Comparison of ENCODE assay signal across 17 cellular contexts in the genomic region with DNA sequence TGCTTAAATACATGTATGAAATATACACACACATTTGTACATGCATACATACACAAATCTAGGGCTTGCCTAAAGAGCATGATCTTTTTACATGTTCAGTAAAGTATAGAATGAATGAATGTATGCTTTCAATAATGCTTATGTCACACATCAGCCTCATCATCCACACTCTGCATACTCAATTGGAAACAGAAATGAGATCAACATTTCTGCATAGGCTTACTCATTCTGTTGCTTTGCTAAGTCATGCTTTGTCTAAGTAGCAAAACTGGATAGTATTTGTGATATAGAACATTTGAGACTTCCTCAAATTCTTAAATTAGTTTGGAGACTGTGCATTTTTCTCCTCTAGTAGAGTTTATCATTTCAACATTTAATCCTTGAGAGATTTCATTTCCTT.
"Had no signal": no experiment of that assay in that cellular context is flagged by ENCODE, and none has a peak within 500 bp of the region (broad histone marks: within the 10 kb centered on the region; RNA-seq: fewer than 3 reads in every experiment).

No MANE protein-coding gene starts in this region.

- H3K4me3 ChIP-seq: esophagus squamous epithelium, gastroesophageal sphincter, left ventricle myocardium inferior, lower lobe of right lung, stomach, thoracic aorta, transverse colon had no signal

- DNase-seq: effector memory CD8-positive, alpha-beta T cell; esophagus squamous epithelium; glutamatergic neuron; immature natural killer cell; left cardiac atrium; left ventricle myocardium inferior; lower lobe of right lung; natural killer cell; posterior cingulate gyrus; small intestine; stimulated activated CD4-positive, alpha-beta T cell treated with anti-CD3 and anti-CD28 coated beads, Interleukin-12 subunit alpha, Interleukin-12 subunit beta, amount 100 ng/mL, for 4 hours; stimulated activated naive CD4-positive, alpha-beta T cell; stomach; substantia nigra; transverse colon had no signal
